In genomic region chr2:237352279-237352845, GRCh38 we compare ENCODE assay signal across 2 cellular contexts.
TF ChIP-seq lines count a peak whose summit lies in the region.

No MANE protein-coding gene starts in this region.

TF ChIP-seq in IMR-90, 13 proteins besides CTCF, POLR2A, EP300 and RAD21:
- TF ChIP-seq RCOR1 (IDR thresholded peaks at IDR 0.05; ENCODE audit: insufficient replicate concordance, low read length) (no peak), FOS (IDR thresholded peaks at IDR 0.05; ENCODE audit: low read depth, low read length) (no peak), RFX5 (IDR thresholded peaks at IDR 0.05; ENCODE audit: low read depth, low read length) (no peak), ELK1 (IDR thresholded peaks at IDR 0.05; ENCODE audit: borderline replicate concordance, low read depth, low read length) (no peak), CHD1 (IDR thresholded peaks at IDR 0.05; ENCODE audit: low read depth, low read length) (no peak)

TF ChIP-seq in GM23338, 12 proteins besides CTCF, POLR2A, EP300 and RAD21:
- no peak for TF ChIP-seq ZNF462 (CRISPR knock-in tag; IDR thresholded peaks at IDR 0.05)
- no peak for TF ChIP-seq STAT1 (IDR thresholded peaks at IDR 0.05; ENCODE audit: unreplicated experiment)
